27 cellular contexts compared by ENCODE assay signal in the genomic region with DNA sequence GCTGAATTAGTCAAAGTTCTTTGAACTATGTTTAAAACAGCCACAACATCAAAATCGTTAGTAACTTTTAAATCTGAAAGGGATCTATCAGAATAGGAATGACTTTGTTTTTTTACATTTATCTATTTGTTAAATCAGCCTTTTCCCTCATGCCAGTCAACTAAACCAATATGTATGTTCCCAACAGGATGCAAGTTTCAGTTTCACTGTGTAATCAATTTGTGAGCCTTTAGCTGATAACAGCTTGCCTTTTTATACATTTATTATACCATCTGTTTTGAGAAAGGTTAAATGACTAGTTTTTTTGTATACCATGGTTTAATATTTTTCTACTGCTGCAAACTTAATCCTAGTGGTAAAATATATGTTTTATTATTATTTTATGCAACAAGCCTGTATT. TPM values are rescaled to one million over a fixed set of nuclear protein-coding genes. Genes with fewer than 3 reads are reported as not detected.
"Had no signal": no experiment of that assay in that cellular context is flagged by ENCODE, and none has a peak within 500 bp of the region (broad histone marks: within the 10 kb centered on the region; RNA-seq: fewer than 3 reads in every experiment).

No MANE protein-coding gene starts in this region.

- H3K27ac ChIP-seq: left ventricle myocardium inferior, neural progenitor cell, neutrophil, parathyroid adenoma, psoas muscle, right atrium auricular region, right lobe of liver, suprapubic skin, thoracic aorta, tibial artery, upper lobe of right lung had no signal

- H3K9me3 ChIP-seq: left ventricle myocardium inferior, neutrophil, psoas muscle, right atrium auricular region, right lobe of liver, suprapubic skin, thoracic aorta, tibial artery, upper lobe of right lung had no signal

- DNase-seq: head of caudate nucleus; hippocampal formation; kidney glomerular epithelial cell; left ventricle myocardium inferior; mesendoderm; naive thymus-derived CD8-positive, alpha-beta T cell; nephron progenitor cell; occipital lobe; psoas muscle; right lobe of liver; stimulated activated CD4-positive, alpha-beta T cell treated with anti-CD3 and anti-CD28 coated beads, Interleukin-12 subunit alpha, Interleukin-12 subunit beta, amount 100 ng/mL, for 4 hours; stimulated activated CD4-positive, alpha-beta T cell treated with anti-CD3 and anti-CD28 coated beads, Interleukin-15, amount 100 ng/mL, for 24 hours; stimulated activated CD4-positive, alpha-beta T cell treated with anti-CD3 and anti-CD28 coated beads, Interleukin-2, amount 100 ng/mL, for 24 hours; stimulated activated CD4-positive, alpha-beta T cell treated with anti-CD3 and anti-CD28 coated beads, Interleukin-4, amount 100 ng/mL, for 1 hour; stimulated activated naive CD4-positive, alpha-beta T cell; tibial artery; trophoblast cell; upper lobe of right lung had no signal

- H3K4me3 ChIP-seq: left ventricle myocardium inferior, lung, neural progenitor cell, psoas muscle, right atrium auricular region, right lobe of liver, suprapubic skin, thoracic aorta, tibial artery, upper lobe of right lung had no signal

- FAIRE-seq: keratinocyte, urothelium cell line had no signal

- ATAC-seq: naive thymus-derived CD8-positive, alpha-beta T cell; psoas muscle; upper lobe of right lung had no signal

- H3K27me3 ChIP-seq: neural progenitor cell, neutrophil, right atrium auricular region, right lobe of liver, suprapubic skin, tibial artery, upper lobe of right lung had no signal

- H3K4me1 ChIP-seq: parathyroid adenoma, right lobe of liver had no signal

RNA-seq across cellular contexts. Expression of gene TICAM2, which starts 14.6 kb away (rescaled TPM):
- polyA plus RNA-seq: keratinocyte; naive thymus-derived CD8-positive, alpha-beta T cell had no signal
